Comparison of ENCODE assay signal across 14 cellular contexts in the genomic region with DNA sequence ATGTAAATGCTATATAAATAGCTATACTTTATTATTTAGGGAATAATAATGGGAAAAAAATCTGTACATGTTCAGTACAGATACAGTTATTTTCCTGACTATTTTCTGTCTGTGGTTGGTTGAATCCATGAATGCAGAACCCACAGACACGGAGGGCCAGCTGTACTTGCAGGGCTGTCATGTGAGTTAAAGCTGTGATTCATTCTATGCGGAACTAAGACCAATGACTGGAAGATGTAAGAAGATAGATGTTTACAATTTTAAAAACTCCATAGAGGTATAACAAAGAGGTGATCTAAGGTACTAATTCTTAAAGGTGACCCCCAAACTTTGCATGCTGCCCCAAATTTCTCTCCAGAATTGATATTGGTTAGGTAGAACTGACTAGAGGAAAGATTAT. TPM values are rescaled to one million over a fixed set of nuclear protein-coding genes. Genes with fewer than 3 reads are reported as not detected.
DNase-seq lines count a peak whose midpoint lies in the region; ATAC-seq lines count a peak whose summit lies in the region.
"Had no signal": no experiment of that assay in that cellular context is flagged by ENCODE, and none has a peak within 500 bp of the region (broad histone marks: within the 10 kb centered on the region; RNA-seq: fewer than 3 reads in every experiment).

No MANE protein-coding gene starts in this region.

- ATAC-seq in GM19395 (IDR thresholded peaks at IDR 0.05; ENCODE audit: unreplicated experiment), result peak; percentile 55
- ATAC-seq in HG02970 (IDR thresholded peaks at IDR 0.05; ENCODE audit: low FRiP score, unreplicated experiment), result no peak
- ATAC-seq in GM19455 (IDR thresholded peaks at IDR 0.05; ENCODE audit: unreplicated experiment), result no peak
- ATAC-seq: activated T-helper 17 cell treated with anti-CD3 and anti-CD28 coated beads, Interleukin-2, amount 50 U/mL, for 72 hours; CD8-positive, alpha-beta T cell; HCT116 had no signal

- peak; percentile 74 for DNase-seq in glomerular visceral epithelial cell (ENCODE audit: extremely low spot score)
- peak; percentile 79 for DNase-seq in renal cortical epithelial cell (ENCODE audit: low read depth)
- DNase-seq in HK-2 (ENCODE audit: unreplicated experiment), result no peak
- DNase-seq in GM19238 (ENCODE audit: insufficient read length, low spot score), result no peak
- DNase-seq: CD8-positive, alpha-beta T cell; small intestine had no signal

- peak overlapping the region; percentile 66 for H3K27ac ChIP-seq in angular gyrus (ENCODE audit: low read depth, low read length)
- H3K27ac ChIP-seq: coronary artery, SJSA1 had no signal

RNA-seq across cellular contexts. Expression of a gene that starts 14.6 kb away (rescaled TPM):
- total RNA-seq in renal cortical epithelial cell, result 62.2 and 169 TPM in 2 replicates

RNA-seq across cellular contexts. Expression of a gene that starts 58.9 kb away (rescaled TPM):
- 100 and 255 TPM in 2 replicates for total RNA-seq in renal cortical epithelial cell

Comparison
In these comparisons a context has a peak if more than half of its experiments do, and no peak if none do; other contexts are left out.
1. DNase-seq: peak in glomerular visceral epithelial cell (single experiment) and renal cortical epithelial cell (single experiment); none in HK-2 (single experiment) and GM19238 (single experiment).